34 cellular contexts compared by ENCODE assay signal in the genomic region with DNA sequence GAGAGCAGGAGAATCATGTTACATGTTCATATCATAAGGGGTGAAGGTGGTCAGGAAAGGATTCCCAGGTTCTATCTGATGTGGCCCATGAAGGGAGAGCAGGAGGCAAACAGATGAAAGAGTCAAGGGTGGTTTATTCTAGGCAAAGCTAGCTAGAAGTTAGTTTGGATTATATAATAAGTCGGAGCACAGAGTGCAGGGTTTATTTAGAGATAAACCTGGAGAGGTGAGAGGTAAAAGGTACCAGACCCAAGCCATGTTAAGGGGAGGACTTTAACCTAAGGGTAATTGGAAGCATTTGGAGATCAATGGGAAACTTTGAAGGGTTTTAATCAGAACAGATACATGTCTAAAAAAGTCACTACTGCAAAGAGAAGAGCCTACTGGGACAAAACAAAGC.
"Had no signal": no experiment of that assay in that cellular context is flagged by ENCODE, and none has a peak within 500 bp of the region (broad histone marks: within the 10 kb centered on the region; RNA-seq: fewer than 3 reads in every experiment).

No MANE protein-coding gene starts in this region.

- H3K36me3 ChIP-seq: adrenal gland, ascending aorta, brain microvascular endothelial cell, breast epithelium, cardiac muscle cell had no signal

- H3K27me3 ChIP-seq: adrenal gland, ascending aorta, body of pancreas, brain microvascular endothelial cell, breast epithelium, cardiac muscle cell had no signal

- FAIRE-seq: astrocyte, bronchial epithelial cell had no signal

- ATAC-seq: activated naive CD4-positive, alpha-beta T cell treated with anti-CD3 and anti-CD28 coated beads, Interleukin-2, amount 50 U/mL, for 72 hours; activated naive CD8-positive, alpha-beta T cell treated with anti-CD3 and anti-CD28 coated beads, Interleukin-2, amount 50 U/mL, for 24 hours; activated T-cell treated with anti-CD3 and anti-CD28 coated beads, Interleukin-2, amount 50 U/mL, for 4 hours; activated T-cell treated with anti-CD3 and anti-CD28 coated beads, Interleukin-2, amount 50 U/mL, for 72 hours; activated T-helper 17 cell treated with anti-CD3 and anti-CD28 coated beads, Interleukin-2, amount 50 U/mL, for 72 hours; body of pancreas had no signal

- H3K9me3 ChIP-seq: adrenal gland, ascending aorta, body of pancreas, breast epithelium had no signal

- H3K27ac ChIP-seq: adrenal gland, ascending aorta, body of pancreas, brain microvascular endothelial cell, breast epithelium, cardiac muscle cell had no signal

- H3K4me3 ChIP-seq: adrenal gland, ascending aorta, body of pancreas, breast epithelium, cardiac muscle cell had no signal

- H3K4me1 ChIP-seq: adrenal gland, ascending aorta, body of pancreas, breast epithelium had no signal

- DNase-seq: activated effector memory CD4-positive, alpha-beta T cell treated with anti-CD3 and anti-CD28 coated beads, Interleukin-2, amount 50 U/mL, for 16 hours; activated effector memory CD4-positive, alpha-beta T cell treated with Interleukin-2 at 50 U/mL for 16 hours; activated gamma-delta T cell; activated gamma-delta T cell treated with Interleukin-2 at 50 U/mL for 16 hours; activated naive CD4-positive, alpha-beta T cell; activated naive CD4-positive, alpha-beta T cell treated with anti-CD3 and anti-CD28 coated beads for 36 hours; activated naive CD4-positive, alpha-beta T cell treated with anti-CD3 and anti-CD28 coated beads, Interleukin-2, amount 10 ng/mL, durations not matched to agents 7 days and 5 days; activated naive CD4-positive, alpha-beta T cell treated with anti-CD3 and anti-CD28 coated beads, Interleukin-2, amount 50 U/mL, for 16 hours; activated naive CD4-positive, alpha-beta T cell treated with Interleukin-2 at 50 U/mL for 16 hours; activated naive CD8-positive, alpha-beta T cell treated with anti-CD3 and anti-CD28 coated beads for 36 hours; activated naive CD8-positive, alpha-beta T cell treated with anti-CD3 and anti-CD28 coated beads, Interleukin-2, amount 10 ng/mL, durations not matched to agents 7 days and 5 days; activated naive CD8-positive, alpha-beta T cell treated with anti-CD3 and anti-CD28 coated beads, Interleukin-2, amount 50 U/mL, for 24 hours; activated T-cell treated with anti-CD3 and anti-CD28 coated beads, Interleukin-2, amount 50 U/mL, for 1 hour; activated T-cell treated with anti-CD3 and anti-CD28 coated beads, Interleukin-2, amount 50 U/mL, for 24 hours; activated T-cell treated with anti-CD3 and anti-CD28 coated beads, Interleukin-2, amount 50 U/mL, for 4 hours; activated T-cell treated with anti-CD3 and anti-CD28 coated beads, Interleukin-2, amount 50 U/mL, for 48 hours; activated T-cell treated with anti-CD3 and anti-CD28 coated beads, Interleukin-2, amount 50 U/mL, for 72 hours; adrenal gland; amniotic stem cell; amygdala; anterior cingulate cortex; aorta; body of pancreas; brain microvascular endothelial cell; caudate nucleus; central memory CD4-positive, alpha-beta T cell; cerebellar nuclear complex had no signal
